ENCODE assay signal across 9 cellular contexts in genomic region chr5:80141147-80141671, GRCh38.
DNase-seq lines count a peak whose midpoint lies in the region; ATAC-seq, FAIRE-seq and TF ChIP-seq lines count a peak whose summit lies in the region.
"Had no signal": no experiment of that assay in that cellular context is flagged by ENCODE, and none has a peak within 500 bp of the region (broad histone marks: within the 10 kb centered on the region; RNA-seq: fewer than 3 reads in every experiment).

No MANE protein-coding gene starts in this region.

- peaks cover 8 to 34% (median 29%) of the 10 kb centered on the region in 4 donors for H3K36me3 ChIP-seq in liver (ENCODE audit: control insufficient read depth in 4 of 4, insufficient read depth in 3 of 4, low read depth in 1 of 4, low read length in 3 of 4)
- H3K36me3 ChIP-seq in HepG2 (replicated peaks in 1 of 2; ENCODE audit: control insufficient read depth in 1 of 2, insufficient read depth in 2 of 2, low read length in 2 of 2) = peaks cover 11 to 35% of the 10 kb centered on the region in 2 experiments
- peaks cover 27% of the 10 kb centered on the region for H3K36me3 ChIP-seq in mesodermal cell (ENCODE audit: control insufficient read depth, insufficient read depth, low read length)
- H3K36me3 ChIP-seq in urinary bladder (ENCODE audit: insufficient read depth) = no peaks in the 10 kb centered on the region

- H3K4me3 ChIP-seq in liver (ENCODE audit: low read depth in 1 of 3, low read length in 3 of 3) (no peak overlapping the region), HepG2 (replicated peaks in 1 of 3; ENCODE audit: insufficient read depth in 1 of 3, low read depth in 2 of 3, low read length in 3 of 3) (no peak overlapping the region), dorsolateral prefrontal cortex (no peak overlapping the region), mesodermal cell (ENCODE audit: extremely low read depth, insufficient read depth, low read length, poor library complexity, severe bottlenecking) (no peak overlapping the region), urinary bladder (ENCODE audit: low read depth, low read length) (no peak overlapping the region)

- H3K9ac ChIP-seq in liver (ENCODE audit: low read depth in 1 of 2, low read length in 2 of 2) (no peak overlapping the region), HepG2 (ENCODE audit: insufficient read depth, low read depth, low read length) (no peak overlapping the region)

- H3K9me3 ChIP-seq in liver (ENCODE audit: control insufficient read depth in 4 of 4, low read length in 3 of 4) (no peaks in the 10 kb centered on the region), HepG2 (ENCODE audit: low read length) (no peaks in the 10 kb centered on the region), mesodermal cell (ENCODE audit: control insufficient read depth, low read length) (no peaks in the 10 kb centered on the region)

- no peaks in the 10 kb centered on the region for H3K79me2 ChIP-seq in HepG2 (ENCODE audit: insufficient read depth, low read length)

- ATAC-seq in HepG2 (no peak), GM21717 (IDR thresholded peaks at IDR 0.05; ENCODE audit: unreplicated experiment) (no peak), HG03354 (IDR thresholded peaks at IDR 0.05; ENCODE audit: poor library complexity, severe bottlenecking, unreplicated experiment) (no peak), HG03280 (IDR thresholded peaks at IDR 0.05; ENCODE audit: unreplicated experiment) (no peak)

- DNase-seq in HepG2 (ENCODE audit: low spot score) = no peak
- peak in 9 of 10 donors; percentile 3 to 66 (median 48) for DNase-seq in dorsolateral prefrontal cortex
- DNase-seq: activated B cell treated with CpG ODN at 0.5 μM for 24 hours had no signal

- POLR2A ChIA-PET in HepG2 (lab: Yijun Ruan, JAX) = no interaction called here

- H2AFZ ChIP-seq in HepG2 (ENCODE audit: low read length) = no peak overlapping the region

- H3K27ac ChIP-seq in liver (ENCODE audit: low read depth in 1 of 2, low read length in 2 of 2) (peak overlapping the region; percentile 19 to 39), HepG2 (ENCODE audit: extremely low read length, insufficient read depth, low read length) (no peak overlapping the region), dorsolateral prefrontal cortex (peak overlapping the region; percentile 46 to 93 (median 85)), mesodermal cell (ENCODE audit: low read depth, low read length, severe bottlenecking) (peak overlapping the region; percentile 84), urinary bladder (ENCODE audit: low read depth) (peak overlapping the region; percentile 62)

- TF ChIP-seq RAD21 in liver (IDR thresholded peaks at IDR 0.05) (peak in 1 of 2 donors; percentile 46), HepG2 (CRISPR knock-in tag; IDR thresholded peaks at IDR 0.05) (no peak)

- H3K4me2 ChIP-seq in HepG2 (ENCODE audit: low read depth, low read length) = no peak overlapping the region

- H3K4me1 ChIP-seq in liver (ENCODE audit: control insufficient read depth in 4 of 4, insufficient read depth in 4 of 4, low read length in 3 of 4) (no peaks in the 10 kb centered on the region), HepG2 (ENCODE audit: insufficient read depth, low read length) (no peaks in the 10 kb centered on the region), mesodermal cell (ENCODE audit: control insufficient read depth, insufficient read depth, low read length, poor library complexity, severe bottlenecking) (peaks cover 25% of the 10 kb centered on the region), urinary bladder (ENCODE audit: insufficient read depth) (no peaks in the 10 kb centered on the region)

- WGBS in liver = 61% methylated on average over 13 of the region's 13 CpGs
- 96% methylated on average over 13 of the region's 13 CpGs for WGBS in HepG2 (ENCODE audit: low lambda C conversion rate)
- 34 to 38% methylated on average over 10 to 13 of the region's 13 CpGs for WGBS in mesodermal cell (ENCODE audit: insufficient coverage in 2 of 2), 2 experiments
- WGBS in urinary bladder = 20% methylated on average over 13 of the region's 13 CpGs

- H3K27me3 ChIP-seq in liver (ENCODE audit: control insufficient read depth in 4 of 4, insufficient read depth in 4 of 4, low read length in 3 of 4) (no peaks in the 10 kb centered on the region), HepG2 (ENCODE audit: control insufficient read depth in 1 of 2, insufficient read depth in 2 of 2, low read length in 2 of 2) (no peaks in the 10 kb centered on the region), dorsolateral prefrontal cortex (no peaks in the 10 kb centered on the region)

- no TSS peak for BruUV-seq in HepG2 (replicated peaks; lab: Mats Ljungman, UMichigan)

- TF ChIP-seq EP300 in HepG2 (IDR thresholded peaks at IDR 0.05; ENCODE audit: low read depth in 2 of 2, low read length in 2 of 2) = no peak
- no peak for TF ChIP-seq EP300 in HepG2 (CRISPR knock-in tag; IDR thresholded peaks at IDR 0.05; ENCODE audit: borderline replicate concordance)

- CTCF ChIA-PET in HepG2 (lab: Yijun Ruan, JAX; ENCODE audit: low intra/inter-chr PET ratio, low total read pairs) = no interaction called here

- no peak for FAIRE-seq in HepG2 (lab: Jason Lieb, UNC)

- in situ Hi-C loops in HepG2 (cut with HindIII; ENCODE audit: extremely low pct_ligation_motif_present, low pct_unique_long_range_greater_than_20kb) = no loop called here

- no peak for TF ChIP-seq CTCF in liver (IDR thresholded peaks at IDR 0.05; ENCODE audit: low read depth, low read length, missing input control)
- TF ChIP-seq CTCF in HepG2 (CRISPR knock-in tag; IDR thresholded peaks at IDR 0.05) = no peak
- peak in 1 of 56 donors; percentile 6 for TF ChIP-seq CTCF in dorsolateral prefrontal cortex (IDR thresholded peaks at IDR 0.05 in 54 of 56, conservative IDR thresholded peaks at IDR 0.05 in 2 of 56; ENCODE audit: low read depth in 1 of 56, partially characterized antibody in 56 of 56)

- intact Hi-C loops in HepG2 (cut with micrococcal nuclease; ENCODE audit: unreplicated experiment) = no loop called here
- intact Hi-C loops in dorsolateral prefrontal cortex (cut with DNase I) = loop anchor here in 1 of 2 donors (5.0 kb wide), 1 partner anchor 116 kb away; the partner anchor contains the start of gene SERINC5

- H4K20me1 ChIP-seq in HepG2 (ENCODE audit: insufficient read depth, low read length) = no peaks in the 10 kb centered on the region

- TF ChIP-seq POLR2A in HepG2 (IDR thresholded peaks at IDR 0.05; ENCODE audit: insufficient read depth in 1 of 2, low read depth in 2 of 2, low read length in 2 of 2) = no peak

TF ChIP-seq in liver, 16 proteins besides CTCF, POLR2A, EP300 and RAD21:
- TF ChIP-seq TAF1 (conservative IDR thresholded peaks at IDR 0.05) = no peak
- peak; percentile 56 for TF ChIP-seq NR2F2 (IDR thresholded peaks at IDR 0.05)
- peak; percentile 7 to 9 for TF ChIP-seq RXRA (IDR thresholded peaks at IDR 0.05)
- TF ChIP-seq ATF3 (IDR thresholded peaks at IDR 0.05) = no peak
- TF ChIP-seq SP1 (IDR thresholded peaks at IDR 0.05) = peak; percentile 41
- TF ChIP-seq MAX (IDR thresholded peaks at IDR 0.05) = peak; percentile 33

TF ChIP-seq in HepG2, 621 proteins besides CTCF, POLR2A, EP300 and RAD21:
- TF ChIP-seq ZMYM3 (CRISPR knock-in tag; IDR thresholded peaks at IDR 0.05) (no peak), KLF13 (CRISPR knock-in tag; IDR thresholded peaks at IDR 0.05) (no peak), ZFAT (CRISPR knock-in tag; conservative IDR thresholded peaks at IDR 0.05) (no peak)
